14 cellular contexts compared by ENCODE assay signal in genomic region chr19:7223429-7223828, GRCh38.
DNase-seq lines count a peak whose midpoint lies in the region; ATAC-seq and TF ChIP-seq lines count a peak whose summit lies in the region.
"Had no signal": no experiment of that assay in that cellular context is flagged by ENCODE, and none has a peak within 500 bp of the region (broad histone marks: within the 10 kb centered on the region; RNA-seq: fewer than 3 reads in every experiment).

No MANE protein-coding gene starts in this region.

- no peak overlapping the region for H3K9ac ChIP-seq in BLaER1
- H3K9ac ChIP-seq in rectal smooth muscle tissue (ENCODE audit: low read length): no peak overlapping the region

- no peaks in the 10 kb centered on the region for H3K9me3 ChIP-seq in BLaER1
- H3K9me3 ChIP-seq in HEK293 (ENCODE audit: control insufficient read depth, insufficient read depth, low read depth, low read length): no peaks in the 10 kb centered on the region
- H3K9me3 ChIP-seq in gastroesophageal sphincter: no peaks in the 10 kb centered on the region

- H3K4me2 ChIP-seq in BLaER1: peak overlapping the region; percentile 85

- TF ChIP-seq EP300 in gastroesophageal sphincter (IDR thresholded peaks at IDR 0.05): no peak

- H3K4me3 ChIP-seq in BLaER1: no peak overlapping the region
- H3K4me3 ChIP-seq in HEK293 (ENCODE audit: low read depth, low read length): no peak overlapping the region
- no peak overlapping the region for H3K4me3 ChIP-seq in gastroesophageal sphincter
- H3K4me3 ChIP-seq in rectal smooth muscle tissue (ENCODE audit: low read length): no peak overlapping the region
- H3K4me3 ChIP-seq: MG63 had no signal

- H4K20me1 ChIP-seq in BLaER1: peaks cover 98% of the 10 kb centered on the region

- no peak for DNase-seq in activated CD4-positive, alpha-beta T cell treated with anti-CD3 and anti-CD28 coated beads for 1 hour
- DNase-seq: Kasumi-1; NCI-H146; NCI-H2171 treated with DMSO at 0.1 percent for 48 hours; NK-92 treated with Interleukin-12 subunit alpha and Interleukin-12 subunit beta, amount 100 ng/mL, for 24 hours had no signal

- H3K27ac ChIP-seq in BLaER1 (peak overlapping the region; percentile 70), HEK293 (ENCODE audit: extremely low read depth, low read depth, low read length) (no peak overlapping the region), gastroesophageal sphincter (peak overlapping the region in 3 of 4 donors; percentile 17 to 79 (median 78)), rectal smooth muscle tissue (ENCODE audit: low read depth, low read length) (peak overlapping the region; percentile 72)
- H3K27ac ChIP-seq: C4-2B, HL-60 had no signal

- no peak for TF ChIP-seq POLR2A in gastroesophageal sphincter (IDR thresholded peaks at IDR 0.05)

- POLR2A ChIA-PET in HEK293 (lab: Yijun Ruan, JAX): no interaction called here

- TF ChIP-seq CTCF in HEK293 (tag by site-specific recombination; IDR thresholded peaks at IDR 0.05) (no peak), gastroesophageal sphincter (IDR thresholded peaks at IDR 0.05) (no peak)

- no peak for ATAC-seq in gastroesophageal sphincter
- ATAC-seq in GM18520 (IDR thresholded peaks at IDR 0.05; ENCODE audit: unreplicated experiment): no peak
- no peak for ATAC-seq in HG02763 (IDR thresholded peaks at IDR 0.05; ENCODE audit: unreplicated experiment)

- H3K36me3 ChIP-seq in BLaER1 (peaks cover 47% of the 10 kb centered on the region), HEK293 (ENCODE audit: control insufficient read depth in 2 of 2, insufficient read depth in 1 of 2, low read length in 2 of 2) (no peaks in the 10 kb centered on the region), gastroesophageal sphincter (no peaks in the 10 kb centered on the region), rectal smooth muscle tissue (ENCODE audit: control insufficient read depth, insufficient read depth, low read length) (no peaks in the 10 kb centered on the region)
- H3K36me3 ChIP-seq: MG63 had no signal

- CTCF ChIA-PET in HEK293 (lab: Yijun Ruan, JAX): interaction anchor here (1.4 kb wide), 1 partner anchor 16 kb away, joined by 8 read pairs; no protein-coding TSS in a partner anchor

- H3K4me1 ChIP-seq in BLaER1: peaks cover 75% of the 10 kb centered on the region
- no peaks in the 10 kb centered on the region for H3K4me1 ChIP-seq in HEK293 (ENCODE audit: control insufficient read depth, insufficient read depth, low read length)
- peaks cover 0 to 50% (median 4%) of the 10 kb centered on the region in 3 donors for H3K4me1 ChIP-seq in gastroesophageal sphincter
- peaks cover 10% of the 10 kb centered on the region for H3K4me1 ChIP-seq in rectal smooth muscle tissue (ENCODE audit: control insufficient read depth, insufficient read depth, low read length)

- 100% methylated on average over 1 of the region's 1 CpG; no CpG with 5 or more reads in 1 of the 2 donors for WGBS in gastroesophageal sphincter (ENCODE audit: low coverage in 1 of 2), 2 donors

- H3K27me3 ChIP-seq in BLaER1: no peaks in the 10 kb centered on the region
- H3K27me3 ChIP-seq in gastroesophageal sphincter: no peaks in the 10 kb centered on the region
- H3K27me3 ChIP-seq in rectal smooth muscle tissue (ENCODE audit: control insufficient read depth, insufficient read depth, low read length): no peaks in the 10 kb centered on the region
- H3K27me3 ChIP-seq: MG63 had no signal

TF ChIP-seq in HEK293, 187 proteins besides CTCF, POLR2A, EP300 and RAD21:
- no peak for TF ChIP-seq OVOL3 (tag by site-specific recombination; IDR thresholded peaks at IDR 0.05)
- peak; percentile 94 for TF ChIP-seq ZFP3 (tag by site-specific recombination; IDR thresholded peaks at IDR 0.05; ENCODE audit: low read depth)
